Comparison of ENCODE assay signal across 1 cellular context in genomic region chr19:4867534-4868285, GRCh38.
TF ChIP-seq lines count a peak whose summit lies in the region.

Gene PLIN3 (minus strand): TSS chr19:4867667. CDS start chr19:4861394, 6,273 bp downstream.

TF ChIP-seq in HepG2, 621 proteins besides CTCF, POLR2A, EP300 and RAD21 (continued from another document and continues in another):
- TF ChIP-seq FUBP1 (CRISPR knock-in tag; IDR thresholded peaks at IDR 0.05; ENCODE audit: borderline replicate concordance) (no peak), ZBTB44 (CRISPR knock-in tag; IDR thresholded peaks at IDR 0.05) (0 out of 2 replicates have a peak, but pooled peaks have one; percentile 29), MLX (CRISPR knock-in tag; IDR thresholded peaks at IDR 0.05) (peak; percentile 9; the same call in 1 of the 2 replicates), YEATS4 (CRISPR knock-in tag; IDR thresholded peaks at IDR 0.05; ENCODE audit: borderline replicate concordance) (no peak), MTF1 (CRISPR knock-in tag; IDR thresholded peaks at IDR 0.05) (no peak), TBX3 (IDR thresholded peaks at IDR 0.05; ENCODE audit: borderline replicate concordance) (peak; percentile 62; the same call in 1 of the 2 replicates), ZNF605 (CRISPR knock-in tag; IDR thresholded peaks at IDR 0.05) (0 out of 2 replicates have a peak, but pooled peaks have one; percentile 31), E2F1 (CRISPR knock-in tag; IDR thresholded peaks at IDR 0.05) (no peak), CBX1 (IDR thresholded peaks at IDR 0.05; ENCODE audit: low read depth) (no peak), ZNF776 (CRISPR knock-in tag; IDR thresholded peaks at IDR 0.05) (no peak), ZUFSP (CRISPR knock-in tag; IDR thresholded peaks at IDR 0.05; ENCODE audit: borderline replicate concordance) (no peak), CC2D1A (CRISPR knock-in tag; IDR thresholded peaks at IDR 0.05) (no peak), CCDC6 (CRISPR knock-in tag; IDR thresholded peaks at IDR 0.05) (no peak), ZNF780A (CRISPR knock-in tag; IDR thresholded peaks at IDR 0.05) (no peak), ZSCAN29 (CRISPR knock-in tag; conservative IDR thresholded peaks at IDR 0.05) (no peak), HINFP (CRISPR knock-in tag; IDR thresholded peaks at IDR 0.05; ENCODE audit: low read depth) (no peak), MIER2 (CRISPR knock-in tag; IDR thresholded peaks at IDR 0.05) (no peak), ELK4 (CRISPR knock-in tag; IDR thresholded peaks at IDR 0.05; ENCODE audit: borderline replicate concordance) (no peak), HNF1B (CRISPR knock-in tag; IDR thresholded peaks at IDR 0.05) (no peak; the same call in 1 of the 2 replicates), U2AF2 (IDR thresholded peaks at IDR 0.05; ENCODE audit: low read depth, low read length) (no peak), BCL3 (CRISPR knock-in tag; IDR thresholded peaks at IDR 0.05) (peak; percentile 57; the same call in 1 of the 2 replicates), TERF1 (CRISPR knock-in tag; IDR thresholded peaks at IDR 0.05) (no peak), ZNF766 (CRISPR knock-in tag; IDR thresholded peaks at IDR 0.05; ENCODE audit: borderline replicate concordance) (no peak), RXRB (CRISPR knock-in tag; IDR thresholded peaks at IDR 0.05; ENCODE audit: borderline replicate concordance) (peak; percentile 42; the same call in 1 of the 2 replicates), FOXA3 (CRISPR knock-in tag; IDR thresholded peaks at IDR 0.05) (peak; percentile 58), CCAR2 (optimal IDR thresholded peaks at IDR 0.05; ENCODE audit: low read depth, low read length) (no peak), ZBTB33 (CRISPR knock-in tag; IDR thresholded peaks at IDR 0.05) (no peak), GTF3A (CRISPR knock-in tag; conservative IDR thresholded peaks at IDR 0.05) (no peak), HDAC2 (CRISPR knock-in tag; IDR thresholded peaks at IDR 0.05) (peak; percentile 79), SIN3B (IDR thresholded peaks at IDR 0.05; ENCODE audit: low read length) (no peak), ZFP37 (CRISPR knock-in tag; IDR thresholded peaks at IDR 0.05; ENCODE audit: borderline replicate concordance) (no peak), ARID3A (IDR thresholded peaks at IDR 0.05; ENCODE audit: low read depth, low read length) (no peak), ZNF740 (CRISPR knock-in tag; IDR thresholded peaks at IDR 0.05) (no peak), DNMT1 (CRISPR knock-in tag; IDR thresholded peaks at IDR 0.05) (no peak), ZFAT (CRISPR knock-in tag; conservative IDR thresholded peaks at IDR 0.05) (no peak), ZNF607 (CRISPR knock-in tag; IDR thresholded peaks at IDR 0.05; ENCODE audit: borderline replicate concordance) (no peak), ARNTL (CRISPR knock-in tag; IDR thresholded peaks at IDR 0.05) (no peak), ZNF280B (CRISPR knock-in tag; IDR thresholded peaks at IDR 0.05; ENCODE audit: borderline replicate concordance) (0 out of 2 replicates have a peak, but pooled peaks have one; percentile 53), EEA1 (CRISPR knock-in tag; IDR thresholded peaks at IDR 0.05; ENCODE audit: borderline replicate concordance) (no peak; the same call in 1 of the 2 replicates), ZNF747 (CRISPR knock-in tag; IDR thresholded peaks at IDR 0.05; ENCODE audit: borderline replicate concordance) (no peak)
